ENCODE assay signal across 6 cellular contexts in the genomic region with DNA sequence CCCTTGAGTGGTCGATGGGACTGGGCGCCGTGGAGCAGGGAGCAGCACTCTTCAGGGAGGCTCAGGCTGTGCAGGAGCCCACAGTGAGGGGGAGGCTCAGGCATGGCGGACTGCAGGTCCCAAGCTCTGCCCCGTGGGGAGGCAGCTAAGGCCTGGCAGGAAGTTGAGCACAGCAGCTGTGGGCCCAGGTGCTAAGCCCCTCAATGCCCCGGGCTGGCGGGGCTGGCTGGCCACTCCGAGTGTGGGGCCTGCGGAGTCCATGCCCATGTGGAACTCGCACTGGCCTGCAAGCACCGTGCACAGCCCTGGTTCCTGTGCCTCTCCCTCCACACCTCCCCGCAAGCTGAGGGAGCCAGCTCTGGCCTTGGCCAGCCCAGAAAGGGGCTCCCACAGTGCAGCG.
"Had no signal": no experiment of that assay in that cellular context is flagged by ENCODE, and none has a peak within 500 bp of the region (broad histone marks: within the 10 kb centered on the region; RNA-seq: fewer than 3 reads in every experiment).

No MANE protein-coding gene starts in this region.

- ATAC-seq: GM23338, HepG2 had no signal

- H3K36me3 Mint-ChIP-seq: IgD-negative memory B cell had no signal

- H3K4me1 Mint-ChIP-seq: GM23338, H9, IgD-negative memory B cell had no signal

- H3K4me3 Mint-ChIP-seq: GM23338, H9, IgD-negative memory B cell had no signal

- H3K27ac Mint-ChIP-seq: GM23338, H9, IgD-negative memory B cell had no signal

- DNase-seq: H9, HCEC 1CT had no signal

- H3K27me3 Mint-ChIP-seq: IgD-negative memory B cell had no signal

- H3K4me2 ChIP-seq: GM23338 had no signal

- H3K4me3 ChIP-seq: GM23338 had no signal

- H3K27ac ChIP-seq: HL-60 had no signal

- H2AFZ ChIP-seq: GM23338 had no signal
